9 cellular contexts compared by ENCODE assay signal in genomic region chr4:140720387-140721087, GRCh38. TPM values are rescaled to one million over a fixed set of nuclear protein-coding genes. Genes with fewer than 3 reads are reported as not detected.
DNase-seq lines count a peak whose midpoint lies in the region; ATAC-seq and TF ChIP-seq lines count a peak whose summit lies in the region.
"Had no signal": no experiment of that assay in that cellular context is flagged by ENCODE, and none has a peak within 500 bp of the region (broad histone marks: within the 10 kb centered on the region; RNA-seq: fewer than 3 reads in every experiment).

No MANE protein-coding gene starts in this region.

- no peak overlapping the region for H3K9ac ChIP-seq in endodermal cell (ENCODE audit: extremely low read depth, low read length, poor library complexity, severe bottlenecking)
- H3K9ac ChIP-seq: KMS-11 had no signal

- H3K36me3 Mint-ChIP-seq in endodermal cell (ENCODE audit: low read depth): peaks cover 2% of the 10 kb centered on the region

- no peaks in the 10 kb centered on the region for H3K27me3 ChIP-seq in left ventricle myocardium inferior (ENCODE audit: low read depth)
- H3K27me3 ChIP-seq in right atrium auricular region: no peaks in the 10 kb centered on the region
- H3K27me3 ChIP-seq in endodermal cell (ENCODE audit: control insufficient read depth, insufficient read depth, low read length, poor library complexity, severe bottlenecking): no peaks in the 10 kb centered on the region
- no peaks in the 10 kb centered on the region for H3K27me3 ChIP-seq in upper lobe of right lung

- H3K9me3 ChIP-seq in left ventricle myocardium inferior (replicated peaks) (no peaks in the 10 kb centered on the region), right atrium auricular region (no peaks in the 10 kb centered on the region), endodermal cell (ENCODE audit: control insufficient read depth, low read length) (no peaks in the 10 kb centered on the region), upper lobe of right lung (no peaks in the 10 kb centered on the region)

- H3K36me3 ChIP-seq in left ventricle myocardium inferior: no peaks in the 10 kb centered on the region
- H3K36me3 ChIP-seq in right atrium auricular region: no peaks in the 10 kb centered on the region
- no peaks in the 10 kb centered on the region for H3K36me3 ChIP-seq in endodermal cell (ENCODE audit: control insufficient read depth, insufficient read depth, low read length)
- H3K36me3 ChIP-seq in upper lobe of right lung: no peaks in the 10 kb centered on the region

- H3K27ac ChIP-seq in left ventricle myocardium inferior (replicated peaks) (peak overlapping the region; percentile 51), right atrium auricular region (no peak overlapping the region), endodermal cell (ENCODE audit: low read depth, low read length) (no peak overlapping the region), upper lobe of right lung (peak overlapping the region; percentile 73)
- H3K27ac ChIP-seq: KMS-11 had no signal

- peak; percentile 36 for ATAC-seq in HG03175 (IDR thresholded peaks at IDR 0.05; ENCODE audit: unreplicated experiment)
- peak; percentile 61 for ATAC-seq in upper lobe of right lung

- H3K4me1 Mint-ChIP-seq in endodermal cell: peaks cover 24% of the 10 kb centered on the region

- intact Hi-C loops in left ventricle myocardium inferior (cut with micrococcal nuclease) (no loop called here), upper lobe of right lung (cut with DNase I) (no loop called here)

- H3K4me3 Mint-ChIP-seq in endodermal cell: no peak overlapping the region

- H3K4me3 ChIP-seq in left ventricle myocardium inferior (peak overlapping the region; percentile 36), right atrium auricular region (no peak overlapping the region), endodermal cell (ENCODE audit: low read length) (no peak overlapping the region), upper lobe of right lung (peak overlapping the region; percentile 34)

- peak overlapping the region; percentile 38 for H3K27ac Mint-ChIP-seq in endodermal cell

- TF ChIP-seq CTCF in left ventricle myocardium inferior (IDR thresholded peaks at IDR 0.05; ENCODE audit: borderline replicate concordance): no peak
- TF ChIP-seq CTCF in right atrium auricular region (IDR thresholded peaks at IDR 0.05): no peak
- no peak for TF ChIP-seq CTCF in endodermal cell (conservative IDR thresholded peaks at IDR 0.05)
- no peak for TF ChIP-seq CTCF in upper lobe of right lung (IDR thresholded peaks at IDR 0.05)

- 80 to 92% methylated on average over 5 to 7 of the region's 7 CpGs for WGBS in endodermal cell (ENCODE audit: insufficient coverage in 1 of 2, insufficient read length in 1 of 2), 2 experiments

- no peaks in the 10 kb centered on the region for H3K9me3 Mint-ChIP-seq in endodermal cell

- DNase-seq in left ventricle myocardium inferior (no peak), right atrium auricular region (ENCODE audit: low spot score) (no peak), endodermal cell (no peak), upper lobe of right lung (no peak), SKM-1 (lab: John Stamatoyannopoulos, UW; ENCODE audit: unreplicated experiment) (no peak), 8988T (no peak), DMS53 treated with DMSO at 0.1 percent for 48 hours (lab: John Stamatoyannopoulos, UW; ENCODE audit: unreplicated experiment) (no peak)

- peaks cover 72% of the 10 kb centered on the region for H3K4me1 ChIP-seq in left ventricle myocardium inferior
- peaks cover 0 to 23% of the 10 kb centered on the region in 2 donors for H3K4me1 ChIP-seq in right atrium auricular region
- H3K4me1 ChIP-seq in endodermal cell (ENCODE audit: control insufficient read depth, insufficient read depth, low read length): no peaks in the 10 kb centered on the region
- peaks cover 29% of the 10 kb centered on the region for H3K4me1 ChIP-seq in upper lobe of right lung

- H3K27me3 Mint-ChIP-seq in endodermal cell (ENCODE audit: insufficient read depth): no peaks in the 10 kb centered on the region

RNA-seq across cellular contexts. Expression of gene TBC1D9, which starts 35.6 kb away (rescaled TPM):
- 11.4 TPM for total RNA-seq in left ventricle myocardium inferior
- total RNA-seq in right atrium auricular region: 10 to 100 TPM; 10.9 to 18.8 TPM
- total RNA-seq in endodermal cell: 10 to 100 TPM; 22.3 to 29.0 TPM
- 12.2 TPM for polyA plus RNA-seq in endodermal cell (2013, experiment 1 of 2)
- polyA plus RNA-seq in endodermal cell (2013, experiment 2 of 2): 12.9 TPM
- total RNA-seq in upper lobe of right lung: 39.5 TPM

Comparison
In these comparisons a context has a peak if more than half of its experiments do, and no peak if none do; other contexts are left out.
1. H3K27ac ChIP-seq: peak in left ventricle myocardium inferior (single experiment) and upper lobe of right lung (single experiment); none in right atrium auricular region (0 of 2) and endodermal cell (single experiment).
2. H3K4me3 ChIP-seq: peak in left ventricle myocardium inferior (single experiment) and upper lobe of right lung (single experiment); none in right atrium auricular region (0 of 2) and endodermal cell (single experiment).